ENCODE assay signal across 1 cellular context in the genomic region with DNA sequence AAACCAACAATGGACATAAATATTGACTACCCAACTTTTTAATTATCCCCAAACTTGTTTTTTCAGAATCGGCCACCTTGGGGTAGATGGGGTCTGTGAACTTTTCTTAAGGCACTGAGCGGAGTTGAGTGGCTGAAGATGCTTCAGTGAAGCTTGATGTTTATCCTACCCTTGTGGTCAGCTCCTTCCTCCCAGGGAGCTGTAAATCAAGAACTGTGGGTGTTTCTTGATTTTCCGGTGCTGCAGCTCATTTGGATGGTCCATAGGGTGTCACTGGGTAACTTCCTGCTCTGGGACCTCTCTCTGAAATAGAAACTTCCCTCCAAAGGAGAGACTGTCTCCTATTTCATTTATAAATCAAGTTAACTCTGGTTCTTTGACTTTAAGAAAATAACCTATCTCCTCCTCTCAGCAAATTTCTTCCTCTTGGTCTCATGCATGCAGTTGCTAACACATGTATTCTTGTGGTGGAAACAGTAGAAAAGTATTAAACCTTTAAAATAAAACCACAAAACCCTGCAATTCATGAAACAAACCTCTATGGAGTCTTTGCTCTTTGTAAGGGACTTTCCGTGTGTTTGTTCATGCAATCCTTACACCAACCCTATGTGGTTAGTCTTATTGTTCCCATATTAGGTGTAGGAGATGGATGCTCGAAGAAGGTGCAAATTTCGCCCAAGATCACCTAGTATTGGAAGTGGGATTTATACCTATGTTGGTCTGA.
TF ChIP-seq lines count a peak whose summit lies in the region.

No MANE protein-coding gene starts in this region.

TF ChIP-seq in endothelial cell of umbilical vein, 7 proteins besides CTCF, POLR2A, EP300 and RAD21:
- TF ChIP-seq EZH2 (IDR thresholded peaks at IDR 0.05; ENCODE audit: borderline replicate concordance, low read depth, low read length, severe bottlenecking): no peak
- TF ChIP-seq JUN (IDR thresholded peaks at IDR 0.05; ENCODE audit: borderline replicate concordance, insufficient read depth, insufficient read length, low read depth): no peak
- TF ChIP-seq POLR2AphosphoS5 (IDR thresholded peaks at IDR 0.05; ENCODE audit: insufficient read depth, low read depth, low read length): no peak
- no peak for TF ChIP-seq FOS (IDR thresholded peaks at IDR 0.05; ENCODE audit: borderline replicate concordance, insufficient read depth, low read length)
- TF ChIP-seq, protein P1, sequence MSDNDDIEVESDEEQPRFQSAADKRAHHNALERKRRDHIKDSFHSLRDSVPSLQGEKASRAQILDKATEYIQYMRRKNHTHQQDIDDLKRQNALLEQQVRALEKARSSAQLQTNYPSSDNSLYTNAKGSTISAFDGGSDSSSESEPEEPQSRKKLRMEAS (IDR thresholded peaks at IDR 0.05; ENCODE audit: insufficient read depth, insufficient read length): no peak
- no peak for TF ChIP-seq MYC (IDR thresholded peaks at IDR 0.05; ENCODE audit: low read depth, low read length)
- no peak for TF ChIP-seq GATA2 (IDR thresholded peaks at IDR 0.05; ENCODE audit: insufficient read depth, insufficient read length, low read depth, low read length)
